In genomic region chrX:108722561-108722960, GRCh38 we compare ENCODE assay signal across 8 cellular contexts. TPM values are rescaled to one million over a fixed set of nuclear protein-coding genes. Genes with fewer than 3 reads are reported as not detected.
"Had no signal": no experiment of that assay in that cellular context is flagged by ENCODE, and none has a peak within 500 bp of the region (broad histone marks: within the 10 kb centered on the region; RNA-seq: fewer than 3 reads in every experiment).

No MANE protein-coding gene starts in this region.

- DNase-seq: H9, HCEC 1CT, HFFc6, IMR-90, KG1 had no signal

- ATAC-seq: GM23338, K562 had no signal

RNA-seq across cellular contexts. Expression of gene IRS4, which starts 13.8 kb away (rescaled TPM):
- total RNA-seq: HFFc6, HT-29, IMR-90, K562 had no signal
